Comparison of ENCODE assay signal across 8 cellular contexts in the genomic region with DNA sequence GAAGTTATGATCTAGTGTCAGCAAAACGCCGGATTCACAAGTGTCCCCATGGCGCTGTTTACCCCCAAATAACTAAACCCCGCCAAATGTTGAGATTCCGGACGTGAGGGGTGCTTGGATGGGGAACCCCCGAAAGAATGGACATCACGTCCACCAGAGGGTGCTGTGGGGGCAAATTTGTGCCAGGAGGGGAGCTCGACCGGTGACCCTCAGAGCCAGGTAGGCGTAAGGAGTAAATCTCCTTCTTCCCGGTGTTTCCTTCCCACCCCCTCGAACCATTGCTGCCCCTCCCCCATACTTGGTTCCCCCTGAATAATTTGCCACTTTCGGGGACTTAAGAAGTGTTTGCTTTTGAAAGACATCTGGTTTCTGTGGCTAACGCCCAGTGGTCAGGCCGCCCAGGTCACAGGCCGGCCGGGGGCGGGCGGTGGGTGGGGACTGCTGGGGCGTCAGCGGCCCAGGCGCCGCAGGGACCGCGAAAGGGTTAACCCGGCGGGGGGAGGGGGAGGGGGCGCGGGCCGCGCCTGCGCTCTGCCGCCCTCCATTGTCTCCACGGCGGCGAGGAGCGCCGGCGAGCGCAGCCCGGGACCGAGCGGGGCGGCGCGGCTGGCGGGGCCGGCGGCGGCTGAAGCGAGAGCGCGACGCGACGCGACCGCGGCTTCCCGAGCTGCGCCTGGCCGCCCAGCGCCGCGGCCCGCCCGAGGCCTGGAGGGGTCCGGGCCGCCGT. TPM values are rescaled to one million over a fixed set of nuclear protein-coding genes. Genes with fewer than 3 reads are reported as not detected.
DNase-seq lines count a peak whose midpoint lies in the region; ATAC-seq and TF ChIP-seq lines count a peak whose summit lies in the region.

ZNRF1 (plus strand) TSS at position 544 of the 727 bp plus-strand sequence. CDS start 648 bp downstream, outside the sequence.

- TF ChIP-seq RAD21 in liver (IDR thresholded peaks at IDR 0.05) = peak; percentile 79 to 81

- peak within 1 kb of the TSS; percentile 76 to 84 for H3K27ac ChIP-seq in liver (ENCODE audit: low read depth in 1 of 2, low read length in 2 of 2)

- peak within 1 kb of the TSS; percentile 15 to 61 for H3K9ac ChIP-seq in liver (ENCODE audit: low read depth in 1 of 2, low read length in 2 of 2)

- ATAC-seq in GM18867 (IDR thresholded peaks at IDR 0.05; ENCODE audit: unreplicated experiment) (peak; percentile 70), HG03108 (IDR thresholded peaks at IDR 0.05; ENCODE audit: unreplicated experiment) (peak; percentile 48)

- H3K36me3 ChIP-seq in liver (ENCODE audit: control insufficient read depth in 4 of 4, insufficient read depth in 3 of 4, low read depth in 1 of 4, low read length in 3 of 4) = no peaks in the 10 kb centered on the region

- DNase-seq in AG09309 (ENCODE audit: low read depth) (no peak), NCI-H345 treated with DMSO at 0.1 percent for 48 hours (lab: John Stamatoyannopoulos, UW; ENCODE audit: unreplicated experiment) (peak; percentile 28), dermis microvascular lymphatic vessel endothelial cell (ENCODE audit: low read depth in 2 of 2) (peak; percentile 52 to 82)
- DNase-seq in activated CD4-positive, alpha-beta T cell treated with anti-CD3 and anti-CD28 coated beads, Interleukin-2, amount 50 U/mL, for 24 hours (ENCODE audit: low read depth in 1 of 2, low spot score in 1 of 2) = peak; percentile 68 to 75
- DNase-seq in stimulated activated CD4-positive, alpha-beta T cell treated with anti-CD3 and anti-CD28 coated beads, Interleukin-4, amount 100 ng/mL, for 4 hours = peak; percentile 73 to 86

- peaks cover 5 to 41% (median 23%) of the 10 kb centered on the region in 4 donors for H3K4me1 ChIP-seq in liver (ENCODE audit: control insufficient read depth in 4 of 4, insufficient read depth in 4 of 4, low read length in 3 of 4)

- H3K27me3 ChIP-seq in liver (ENCODE audit: control insufficient read depth in 4 of 4, insufficient read depth in 4 of 4, low read length in 3 of 4) = no peaks in the 10 kb centered on the region

- H3K9me3 ChIP-seq in liver (ENCODE audit: control insufficient read depth in 4 of 4, low read length in 3 of 4) = no peaks in the 10 kb centered on the region

- under 1% methylated on average over 71 of the region's 71 CpGs for WGBS in liver

- H3K4me3 ChIP-seq in AG09309 (ENCODE audit: control insufficient read depth, low read depth, low read length) = peak within 1 kb of the TSS; percentile 56
- H3K4me3 ChIP-seq in liver (ENCODE audit: low read depth in 1 of 3, low read length in 3 of 3) = peak within 1 kb of the TSS; percentile 29 to 90 (median 53)

- TF ChIP-seq CTCF in AG09309 (IDR thresholded peaks at IDR 0.05; ENCODE audit: control insufficient read depth, insufficient read depth, low read depth, low read length, missing control alignments) (peak; percentile 76), liver (IDR thresholded peaks at IDR 0.05; ENCODE audit: low read depth, low read length, missing input control) (peak; percentile 58)

TF ChIP-seq in liver, 16 proteins besides CTCF, POLR2A, EP300 and RAD21:
- TF ChIP-seq NR2F2 (IDR thresholded peaks at IDR 0.05) (peak; percentile 14), RXRA (IDR thresholded peaks at IDR 0.05) (peak in 1 of 2 donors; percentile 35), EGR1 (IDR thresholded peaks at IDR 0.05; ENCODE audit: low read depth in 2 of 2) (no peak), YY1 (IDR thresholded peaks at IDR 0.05) (peak; percentile 43), SP1 (IDR thresholded peaks at IDR 0.05) (no peak), HNF4G (IDR thresholded peaks at IDR 0.05) (no peak), FOXA2 (IDR thresholded peaks at IDR 0.05) (no peak), TAF1 (conservative IDR thresholded peaks at IDR 0.05) (no peak), MAX (IDR thresholded peaks at IDR 0.05) (no peak), HNF4A (conservative IDR thresholded peaks at IDR 0.05) (no peak)
- TF ChIP-seq, protein P1, sequence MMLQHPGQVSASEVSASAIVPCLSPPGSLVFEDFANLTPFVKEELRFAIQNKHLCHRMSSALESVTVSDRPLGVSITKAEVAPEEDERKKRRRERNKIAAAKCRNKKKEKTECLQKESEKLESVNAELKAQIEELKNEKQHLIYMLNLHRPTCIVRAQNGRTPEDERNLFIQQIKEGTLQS (IDR thresholded peaks at IDR 0.05) = no peak
- TF ChIP-seq, protein P2, sequence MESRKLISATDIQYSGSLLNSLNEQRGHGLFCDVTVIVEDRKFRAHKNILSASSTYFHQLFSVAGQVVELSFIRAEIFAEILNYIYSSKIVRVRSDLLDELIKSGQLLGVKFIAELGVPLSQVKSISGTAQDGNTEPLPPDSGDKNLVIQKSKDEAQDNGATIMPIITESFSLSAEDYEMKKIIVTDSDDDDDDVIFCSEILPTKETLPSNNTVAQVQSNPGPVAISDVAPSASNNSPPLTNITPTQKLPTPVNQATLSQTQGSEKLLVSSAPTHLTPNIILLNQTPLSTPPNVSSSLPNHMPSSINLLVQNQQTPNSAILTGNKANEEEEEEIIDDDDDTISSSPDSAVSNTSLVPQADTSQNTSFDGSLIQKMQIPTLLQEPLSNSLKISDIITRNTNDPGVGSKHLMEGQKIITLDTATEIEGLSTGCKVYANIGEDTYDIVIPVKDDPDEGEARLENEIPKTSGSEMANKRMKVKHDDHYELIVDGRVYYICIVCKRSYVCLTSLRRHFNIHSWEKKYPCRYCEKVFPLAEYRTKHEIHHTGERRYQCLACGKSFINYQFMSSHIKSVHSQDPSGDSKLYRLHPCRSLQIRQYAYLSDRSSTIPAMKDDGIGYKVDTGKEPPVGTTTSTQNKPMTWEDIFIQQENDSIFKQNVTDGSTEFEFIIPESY (IDR thresholded peaks at IDR 0.05) = no peak

RNA-seq across cellular contexts. Expression of gene ZNRF1, which starts in this region (rescaled TPM):
- total RNA-seq in dermis microvascular lymphatic vessel endothelial cell = 9.2 and 16.6 TPM in 2 replicates
- 10 to 100 TPM in 1 of 2 donors, 1 to 10 TPM in 1; 9.7 to 10.9 TPM for total RNA-seq in liver
- 1 to 10 TPM; 7.9 to 8.7 TPM for polyA plus RNA-seq in liver
